Comparison of ENCODE assay signal across 1 cellular context in genomic region chr5:74949976-74950375, GRCh38.
TF ChIP-seq lines count a peak whose summit lies in the region.

No MANE protein-coding gene starts in this region.

TF ChIP-seq in WTC11, 78 proteins besides CTCF, POLR2A, EP300 and RAD21 (continued from another document):
- TF ChIP-seq ZSCAN18 (CRISPR knock-in tag; IDR thresholded peaks at IDR 0.05) (no peak), MXD4 (CRISPR knock-in tag; IDR thresholded peaks at IDR 0.05; ENCODE audit: borderline replicate concordance) (no peak), NR3C1 (CRISPR knock-in tag; conservative IDR thresholded peaks at IDR 0.05; ENCODE audit: low read depth) (no peak), ZNF138 (CRISPR knock-in tag; conservative IDR thresholded peaks at IDR 0.05) (no peak), ZNF425 (CRISPR knock-in tag; conservative IDR thresholded peaks at IDR 0.05) (no peak), PREB (CRISPR knock-in tag; IDR thresholded peaks at IDR 0.05; ENCODE audit: borderline replicate concordance) (no peak), FOXJ3 (CRISPR knock-in tag; IDR thresholded peaks at IDR 0.05; ENCODE audit: borderline replicate concordance) (no peak), ELF4 (CRISPR knock-in tag; IDR thresholded peaks at IDR 0.05; ENCODE audit: low read depth) (no peak), HMGA2 (CRISPR knock-in tag; IDR thresholded peaks at IDR 0.05) (no peak), HMGXB4 (CRISPR knock-in tag; IDR thresholded peaks at IDR 0.05) (no peak)
